Comparison of ENCODE assay signal across 23 cellular contexts in the genomic region with DNA sequence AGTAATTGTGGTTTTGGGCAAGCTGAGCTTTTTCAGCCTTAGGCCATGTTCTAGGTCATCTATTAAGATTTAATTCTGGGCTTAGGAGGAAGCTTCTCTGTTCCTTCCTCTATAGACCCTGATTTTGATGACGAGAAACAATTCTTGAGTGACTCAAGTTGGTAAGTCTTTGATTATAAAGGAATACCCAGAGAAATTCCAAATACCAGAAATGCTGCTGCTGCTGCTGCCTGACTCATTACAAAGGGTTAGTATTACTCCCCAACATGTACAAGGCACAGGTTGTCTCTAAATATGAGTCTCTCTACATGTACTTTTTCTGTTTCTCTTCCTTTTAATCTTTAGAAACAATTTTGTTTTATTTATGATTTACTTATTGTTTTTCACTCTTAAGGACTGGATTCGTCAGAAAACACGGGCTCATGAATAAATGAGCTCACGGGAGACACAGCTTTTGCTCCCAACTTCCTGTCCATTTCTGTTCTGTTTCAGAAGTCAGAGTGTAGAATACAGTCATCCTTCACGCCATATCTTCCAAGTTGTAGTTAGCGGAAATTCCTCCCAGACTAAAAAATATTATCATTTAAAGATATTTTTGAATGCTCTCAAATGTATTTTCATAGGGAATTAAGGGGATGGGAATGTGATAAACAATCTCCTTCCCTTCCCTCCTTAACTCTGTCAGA. TPM values are rescaled to one million over a fixed set of nuclear protein-coding genes. Genes with fewer than 3 reads are reported as not detected.
A peak's percentile ranks its signal among the peaks of the same experiment; 100 is the strongest.
DNase-seq lines count a peak whose midpoint lies in the region; ATAC-seq, FAIRE-seq and TF ChIP-seq lines count a peak whose summit lies in the region.
"Had no signal": no experiment of that assay in that cellular context is flagged by ENCODE, and none has a peak within 500 bp of the region (broad histone marks: within the 10 kb centered on the region; RNA-seq: fewer than 3 reads in every experiment).

No MANE protein-coding gene starts in this region.

- peak overlapping the region; percentile 14 for H3K27ac ChIP-seq in lower lobe of right lung

- TF ChIP-seq CTCF in choroid plexus epithelial cell (conservative IDR thresholded peaks at IDR 0.05; ENCODE audit: low read depth, low read length): no peak
- TF ChIP-seq CTCF in lower lobe of right lung (IDR thresholded peaks at IDR 0.05): no peak
- TF ChIP-seq CTCF in nephron progenitor cell (IDR thresholded peaks at IDR 0.05): no peak

- DNase-seq in GM12892 (ENCODE audit: insufficient read length): no peak
- peak; percentile 6 for DNase-seq in choroid plexus epithelial cell (ENCODE audit: low read depth)
- DNase-seq in lower lobe of right lung: no peak
- no peak for DNase-seq in nephron progenitor cell
- DNase-seq in activated naive CD4-positive, alpha-beta T cell (lab: John Stamatoyannopoulos, UW): no peak
- DNase-seq: C1 segment of cervical spinal cord, COR-L47, DMS153, EL, KG1, NCI-H1092, NCI-H187, NCI-H446, PC-3, SK-N-SH had no signal

- H3K27me3 Mint-ChIP-seq in nephron progenitor cell (ENCODE audit: low read depth, poor library complexity): peaks cover 3% of the 10 kb centered on the region

- H3K27me3 ChIP-seq in lower lobe of right lung (ENCODE audit: low read depth): no peaks in the 10 kb centered on the region

- no peaks in the 10 kb centered on the region for H3K4me1 ChIP-seq in lower lobe of right lung

- no peaks in the 10 kb centered on the region for H3K36me3 Mint-ChIP-seq in nephron progenitor cell (ENCODE audit: low read depth)

- no peaks in the 10 kb centered on the region for H3K9me3 Mint-ChIP-seq in nephron progenitor cell

- ATAC-seq in HG03039 (IDR thresholded peaks at IDR 0.05; ENCODE audit: unreplicated experiment) (peak; percentile 51), lower lobe of right lung (no peak), HG03135 (IDR thresholded peaks at IDR 0.05; ENCODE audit: unreplicated experiment) (no peak), HG02678 (IDR thresholded peaks at IDR 0.05; ENCODE audit: unreplicated experiment) (no peak)
- ATAC-seq: PC-3 had no signal

- H3K36me3 ChIP-seq in lower lobe of right lung: no peaks in the 10 kb centered on the region

- peak; percentile 80 for FAIRE-seq in GM12892 (lab: Jason Lieb, UNC)
- FAIRE-seq: GM12891, GM19239, H1 had no signal

- H3K9me3 ChIP-seq in lower lobe of right lung: no peaks in the 10 kb centered on the region
- H3K9me3 ChIP-seq: SK-N-SH had no signal

- no peak overlapping the region for H3K4me3 Mint-ChIP-seq in nephron progenitor cell

- no peak overlapping the region for H3K27ac Mint-ChIP-seq in nephron progenitor cell

- no peak for TF ChIP-seq POLR2A in GM12892 (IDR thresholded peaks at IDR 0.05; ENCODE audit: low read depth, low read length)

- H3K4me1 Mint-ChIP-seq in nephron progenitor cell: no peaks in the 10 kb centered on the region

- no peak overlapping the region for H3K4me3 ChIP-seq in choroid plexus epithelial cell (ENCODE audit: low read depth, low read length)
- no peak overlapping the region for H3K4me3 ChIP-seq in lower lobe of right lung

- intact Hi-C loops in lower lobe of right lung (cut with DNase I): no loop called here

RNA-seq across cellular contexts. Expression of gene RBMXL2, which starts 31.8 kb away (rescaled TPM):
- not detected for polyA plus RNA-seq in GM12892 (2012; ENCODE audit: missing spikeins)
- not detected for total RNA-seq in lower lobe of right lung
- total RNA-seq: A172, H1, MCF 10A had no signal
- polyA plus RNA-seq: H1, SK-N-SH had no signal

RNA-seq across cellular contexts. Expression of gene NLRP14, which starts 36.7 kb away (rescaled TPM):
- polyA plus RNA-seq in GM12892 (2012; ENCODE audit: missing spikeins): not detected
- total RNA-seq in lower lobe of right lung: not detected
- total RNA-seq: A172, H1, MCF 10A had no signal
- polyA plus RNA-seq: SK-N-SH had no signal

RNA-seq across cellular contexts. Expression of gene ZNF214, which starts 36.8 kb away (rescaled TPM):
- 0.08 TPM for polyA plus RNA-seq in GM12892 (2012; ENCODE audit: missing spikeins)
- 3.3 TPM for total RNA-seq in lower lobe of right lung
